In genomic region chr1:31152181-31152768, GRCh38 we compare ENCODE assay signal across 10 cellular contexts.
DNase-seq lines count a peak whose midpoint lies in the region; ATAC-seq and TF ChIP-seq lines count a peak whose summit lies in the region.
"Had no signal": no experiment of that assay in that cellular context is flagged by ENCODE, and none has a peak within 500 bp of the region (broad histone marks: within the 10 kb centered on the region; RNA-seq: fewer than 3 reads in every experiment).

No MANE protein-coding gene starts in this region.

- H4K20me1 ChIP-seq in OCI-LY7 (ENCODE audit: insufficient read depth, low read length) = no peaks in the 10 kb centered on the region

- no peak overlapping the region for H3K4me3 ChIP-seq in OCI-LY7 (ENCODE audit: low read depth, low read length, poor library complexity, severe bottlenecking)

- H3K27ac ChIP-seq in OCI-LY7 (ENCODE audit: low read depth, low read length, poor library complexity, severe bottlenecking) = no peak overlapping the region

- H3K36me3 ChIP-seq in OCI-LY7 (ENCODE audit: insufficient read depth, low read length) = no peaks in the 10 kb centered on the region

- peak overlapping the region; percentile 80 for H2AFZ ChIP-seq in OCI-LY7 (ENCODE audit: low read length)

- peaks cover 23% of the 10 kb centered on the region for H3K4me1 ChIP-seq in OCI-LY7 (ENCODE audit: insufficient read depth, low read length, poor library complexity, severe bottlenecking)

- no peaks in the 10 kb centered on the region for H3K9me2 ChIP-seq in OCI-LY7 (ENCODE audit: insufficient read depth, low read length)

- no TSS peak for BruUV-seq in OCI-LY7 (replicated peaks; lab: Mats Ljungman, UMichigan)

- peak; percentile 32 for ATAC-seq in esophagus mucosa
- peak; percentile 31 for ATAC-seq in sciatic nerve
- ATAC-seq in GM21381 (IDR thresholded peaks at IDR 0.05; ENCODE audit: unreplicated experiment) = no peak
- no peak for ATAC-seq in GM18909 (IDR thresholded peaks at IDR 0.05; ENCODE audit: poor library complexity, unreplicated experiment)

- H3K79me2 ChIP-seq in OCI-LY7 (ENCODE audit: insufficient read depth, low read depth, low read length) = no peaks in the 10 kb centered on the region

- peak overlapping the region; percentile 2; the same call in 1 of the 2 replicates for H3K4me2 ChIP-seq in OCI-LY7 (ENCODE audit: low read length)

- DNase-seq in NCI-H2171 treated with DMSO at 0.1 percent for 48 hours (lab: John Stamatoyannopoulos, UW) (peak; percentile 13), NCI-H2171 (lab: John Stamatoyannopoulos, UW) (no peak), OCI-LY7 (ENCODE audit: low spot score) (peak; percentile 33), sciatic nerve (ENCODE audit: low spot score) (no peak), NCI-H2029 (lab: John Stamatoyannopoulos, UW) (no peak)
- DNase-seq: activated CD4-positive, CD25-positive, alpha-beta regulatory T cell treated with anti-CD3 and anti-CD28 coated beads, Interleukin-2, amount 50 U/mL, for 72 hours; retina had no signal

- POLR2A ChIA-PET in OCI-LY7 (lab: Charles Lee) = interaction anchor here (1.0 to 1.2 kb wide), 2 partner anchors 17 to 87 kb away, joined by 3 read pairs; no protein-coding TSS in a partner anchor

- CTCF ChIA-PET in OCI-LY7 (lab: Charles Lee; ENCODE audit: unreplicated experiment) = interaction anchor here (0.6 to 0.9 kb wide), 2 partner anchors 10 to 676 kb away, joined by 3 read pairs; no protein-coding TSS in a partner anchor

- intact Hi-C loops in OCI-LY7 (cut with micrococcal nuclease; ENCODE audit: unreplicated experiment) = no loop called here
- intact Hi-C loops in sciatic nerve (cut with DNase I) = no loop called here

- H3K9me3 ChIP-seq in OCI-LY7 (ENCODE audit: low read length) = no peaks in the 10 kb centered on the region

- TF ChIP-seq CTCF in OCI-LY7 (conservative IDR thresholded peaks at IDR 0.05; ENCODE audit: low read length) = no peak

Comparison
In these comparisons a context has a peak if more than half of its experiments do, and no peak if none do; other contexts are left out.
1. DNase-seq: peak in NCI-H2171 treated with DMSO at 0.1 percent for 48 hours (single experiment) and OCI-LY7 (single experiment); none in NCI-H2171 (single experiment), sciatic nerve (single experiment) and NCI-H2029 (single experiment).
2. ATAC-seq: peak in esophagus mucosa (single experiment) and sciatic nerve (single experiment); none in GM21381 (single experiment) and GM18909 (single experiment).